8 cellular contexts compared by ENCODE assay signal in genomic region chr20:20083796-20084195, GRCh38. TPM values are rescaled to one million over a fixed set of nuclear protein-coding genes. Genes with fewer than 3 reads are reported as not detected.
DNase-seq lines count a peak whose midpoint lies in the region; ATAC-seq and TF ChIP-seq lines count a peak whose summit lies in the region.

No MANE protein-coding gene starts in this region.

- WGBS in adrenal gland, 4 donors, result 2 to 5% (median 4%) methylated on average over 3 of the region's 3 CpGs
- 4% methylated on average over 3 of the region's 3 CpGs for WGBS in hepatocyte (ENCODE audit: low lambda C conversion rate, missing lambda C conversion rate)

- no peaks in the 10 kb centered on the region for H3K36me3 ChIP-seq in adrenal gland (replicated peaks in 1 of 2)
- no peaks in the 10 kb centered on the region for H3K36me3 ChIP-seq in hepatocyte (replicated peaks; ENCODE audit: insufficient read depth, low read depth)

- peak overlapping the region; percentile 14 for H3K4me2 ChIP-seq in hepatocyte

- TF ChIP-seq POLR2A in adrenal gland (IDR thresholded peaks at IDR 0.05), result no peak

- no peak overlapping the region for H3K27ac ChIP-seq in adrenal gland
- no peak overlapping the region for H3K27ac ChIP-seq in hepatocyte

- H3K9me3 ChIP-seq in adrenal gland (replicated peaks in 1 of 3), result no peaks in the 10 kb centered on the region
- no peaks in the 10 kb centered on the region for H3K9me3 ChIP-seq in hepatocyte (ENCODE audit: low read depth)

- no peaks in the 10 kb centered on the region for H3K9me2 ChIP-seq in hepatocyte (replicated peaks; ENCODE audit: insufficient read depth)

- H3K27me3 ChIP-seq in adrenal gland, result peaks cover 10% of the 10 kb centered on the region
- H3K27me3 ChIP-seq in hepatocyte, result peaks cover 10% of the 10 kb centered on the region

- DNase-seq in DMS153 treated with DMSO at 0.1 percent for 48 hours (lab: John Stamatoyannopoulos, UW; ENCODE audit: unreplicated experiment) (peak; percentile 66), NCI-H460 (ENCODE audit: extremely low read depth, low read depth) (peak; percentile 46), adrenal gland (no peak), hepatocyte (ENCODE audit: low spot score) (peak; percentile 54), superior temporal gyrus (ENCODE audit: extremely low spot score) (peak; percentile 88), GDM1 (lab: John Stamatoyannopoulos, UW) (no peak)

- H3K4me3 ChIP-seq in adrenal gland (no peak overlapping the region), hepatocyte (no peak overlapping the region)

- ATAC-seq in HG02981 (IDR thresholded peaks at IDR 0.05; ENCODE audit: unreplicated experiment) (peak; percentile 78), GM18519 (IDR thresholded peaks at IDR 0.05; ENCODE audit: low FRiP score, unreplicated experiment) (no peak)

- TF ChIP-seq CTCF in adrenal gland (IDR thresholded peaks at IDR 0.05) (peak; percentile 25 to 64 (median 47)), hepatocyte (IDR thresholded peaks at IDR 0.05; ENCODE audit: poor library complexity) (peak; percentile 61)

- no peaks in the 10 kb centered on the region for H4K20me1 ChIP-seq in hepatocyte (ENCODE audit: insufficient read depth, poor library complexity, severe bottlenecking)

- no peaks in the 10 kb centered on the region for H3K4me1 ChIP-seq in adrenal gland (replicated peaks in 1 of 2)
- H3K4me1 ChIP-seq in hepatocyte (ENCODE audit: insufficient read depth), result no peaks in the 10 kb centered on the region

- no peaks in the 10 kb centered on the region for H3K79me2 ChIP-seq in hepatocyte

- no peak overlapping the region for H2AFZ ChIP-seq in hepatocyte

- intact Hi-C loops in adrenal gland (cut with DNase I), result loop anchor here in 1 of 2 donors (10.0 kb wide), 1 partner anchor 161 kb away; no protein-coding TSS in a partner anchor

RNA-seq across cellular contexts. Expression of gene CFAP61, which starts 31.5 kb away (rescaled TPM):
- total RNA-seq in NCI-H460 (2014; rRNA removed; shearing (Covaris generic)), result 0.32 TPM in 1 of 2 replicates, not detected in the other
- not detected in 2 replicates for polyA plus RNA-seq in NCI-H460 (2014; cell fraction: nucleus; rRNA removed)
- total RNA-seq in adrenal gland (1 to 10 TPM in 3 of 8 donors, under 1 TPM in 2, not detected in 3; 0.53 to 3.6 (median 1.1) TPM), hepatocyte (1.0 TPM in 1 of 2 replicates, not detected in the other)
- polyA plus RNA-seq in adrenal gland (1 to 10 TPM in 2 of 3 donors, under 1 TPM in 1; 0.61 to 2.7 (median 1.6) TPM), hepatocyte (not detected in 2 replicates)

RNA-seq across cellular contexts. Expression of gene CRNKL1, which starts 31.5 kb away (rescaled TPM):
- total RNA-seq in NCI-H460 (2014; rRNA removed; shearing (Covaris generic)), result 30.5 and 34.9 TPM in 2 replicates
- 9.2 and 17.3 TPM in 2 replicates for polyA plus RNA-seq in NCI-H460 (2014; cell fraction: nucleus; rRNA removed)
- total RNA-seq in adrenal gland (10 to 100 TPM in 7 of 8 donors, 1 to 10 TPM in 1; 9.6 to 21.7 (median 17.1) TPM), hepatocyte (25.4 and 27.8 TPM in 2 replicates)
- polyA plus RNA-seq in adrenal gland (10 to 100 TPM; 17.2 to 23.8 (median 22.4) TPM), hepatocyte (12.9 and 14.6 TPM in 2 replicates)

Comparison
In these comparisons a context has a peak if more than half of its experiments do, and no peak if none do; other contexts are left out.
1. DNase-seq: peak in DMS153 treated with DMSO at 0.1 percent for 48 hours (single experiment), NCI-H460 (single experiment), hepatocyte (single experiment) and superior temporal gyrus (single experiment); none in adrenal gland (0 of 7) and GDM1 (single experiment).